Comparison of ENCODE assay signal across 8 cellular contexts in genomic region chr7:37920619-37921339, GRCh38. TPM values are rescaled to one million over a fixed set of nuclear protein-coding genes. Genes with fewer than 3 reads are reported as not detected.
DNase-seq lines count a peak whose midpoint lies in the region; ATAC-seq and TF ChIP-seq lines count a peak whose summit lies in the region.

EPDR1 (plus strand) TSS chr7:37920640; CDS start chr7:37920940, 300 bp downstream.

- ATAC-seq in GM18861 (IDR thresholded peaks at IDR 0.05; ENCODE audit: unreplicated experiment) (peak; percentile 42), HG03175 (IDR thresholded peaks at IDR 0.05; ENCODE audit: unreplicated experiment) (peak; percentile 55)

- H3K4me2 ChIP-seq in BLaER1 treated with 17β-estradiol and CSF1 and Interleukin-3, amounts not matched to agents 10 nM and 100 nM, result peak within 1 kb of the TSS; percentile 81 to 96 (median 89)

- H3K9me3 ChIP-seq in BLaER1 treated with 17β-estradiol and CSF1 and Interleukin-3, amounts not matched to agents 10 nM and 100 nM (replicated peaks in 1 of 11), result peaks cover 13 to 30% (median 27%) of the 10 kb centered on the region in 11 experiments
- H3K9me3 ChIP-seq in ascending aorta, result peaks cover 0 to under 1% of the 10 kb centered on the region in 2 donors

- peak within 1 kb of the TSS; percentile 76 to 93 (median 90) for H3K4me3 ChIP-seq in BLaER1 treated with 17β-estradiol and CSF1 and Interleukin-3, amounts not matched to agents 10 nM and 100 nM
- H3K4me3 ChIP-seq in ascending aorta, result peak within 1 kb of the TSS; percentile 90 to 97

- intact Hi-C loops in ascending aorta (cut with DNase I), result loop anchor here (1.0 to 5.0 kb wide), 2 partner anchors 258 to 718 kb away; partner anchors contain the start of gene STARD3NL

- peak in 1 of 3 experiments; percentile 43 for TF ChIP-seq CTCF in ascending aorta (IDR thresholded peaks at IDR 0.05)

- peak; percentile 54 for DNase-seq in NCI-H526 treated with DMSO at 0.1 percent for 48 hours (lab: John Stamatoyannopoulos, UW)
- peak in 1 of 2 donors; percentile 75 for DNase-seq in ascending aorta (ENCODE audit: low spot score in 2 of 2)
- DNase-seq in hypothalamus (lab: John Stamatoyannopoulos, UW), result peak in 47 of 51 donors; percentile 14 to 82 (median 52)
- DNase-seq in renal cortical epithelial cell (ENCODE audit: low read depth), result peak; percentile 70
- DNase-seq in NK-92 (lab: John Stamatoyannopoulos, UW; ENCODE audit: unreplicated experiment), result no peak

- peaks cover 17 to 29% (median 24%) of the 10 kb centered on the region in 11 experiments for H3K27me3 ChIP-seq in BLaER1 treated with 17β-estradiol and CSF1 and Interleukin-3, amounts not matched to agents 10 nM and 100 nM
- H3K27me3 ChIP-seq in ascending aorta, result no peaks in the 10 kb centered on the region

- H3K27ac ChIP-seq in BLaER1 treated with 17β-estradiol and CSF1 and Interleukin-3, amounts not matched to agents 10 nM and 100 nM, result peak within 1 kb of the TSS; percentile 49 to 93 (median 90)
- H3K27ac ChIP-seq in ascending aorta, result peak within 1 kb of the TSS; percentile 87 to 90

- H3K4me1 ChIP-seq in BLaER1 treated with 17β-estradiol and CSF1 and Interleukin-3, amounts not matched to agents 10 nM and 100 nM, result peaks cover 26 to 38% (median 34%) of the 10 kb centered on the region in 10 experiments
- H3K4me1 ChIP-seq in ascending aorta, result peaks cover 0 to 16% of the 10 kb centered on the region in 2 donors

- peaks cover 0 to 29% (median 13%) of the 10 kb centered on the region in 11 experiments; a peak in 13 of 22 replicates for H4K20me1 ChIP-seq in BLaER1 treated with 17β-estradiol and CSF1 and Interleukin-3, amounts not matched to agents 10 nM and 100 nM

- H3K9ac ChIP-seq in BLaER1 treated with 17β-estradiol and CSF1 and Interleukin-3, amounts not matched to agents 10 nM and 100 nM, result peak within 1 kb of the TSS; percentile 81 to 94 (median 89)

- peaks cover 9 to 36% (median 30%) of the 10 kb centered on the region in 11 experiments; a peak in 21 of 22 replicates for H3K36me3 ChIP-seq in BLaER1 treated with 17β-estradiol and CSF1 and Interleukin-3, amounts not matched to agents 10 nM and 100 nM
- no peaks in the 10 kb centered on the region for H3K36me3 ChIP-seq in ascending aorta

RNA-seq across cellular contexts. Expression of gene EPDR1, which starts in this region (rescaled TPM):
- total RNA-seq in ascending aorta (144 TPM), renal cortical epithelial cell (83.4 and 90.1 TPM in 2 replicates)
